Comparison of ENCODE assay signal across 7 cellular contexts in genomic region chr19:16651421-16652188, GRCh38. TPM values are rescaled to one million over a fixed set of nuclear protein-coding genes. Genes with fewer than 3 reads are reported as not detected.
DNase-seq lines count a peak whose midpoint lies in the region; ATAC-seq, FAIRE-seq and TF ChIP-seq lines count a peak whose summit lies in the region.
"Not testable (repeated sequence)": the region's sequence is repeated elsewhere in the genome, so short reads cannot be mapped to it uniquely, and the experiment has no call there.

No MANE protein-coding gene starts in this region.

- CTCF ChIA-PET in A549 (lab: Yijun Ruan, JAX); HEK293 (lab: Yijun Ruan, JAX): not testable (repeated sequence)

- H3K36me3 Mint-ChIP-seq in activated T-cell treated with anti-CD3 and anti-CD28 coated beads, Interleukin-2, amount 50 U/mL, for 24 hours (ENCODE audit: low read depth) = peaks cover 99% of the 10 kb centered on the region
- H3K36me3 Mint-ChIP-seq in activated naive CD8-positive, alpha-beta T cell treated with anti-CD3 and anti-CD28 coated beads, Interleukin-2, amount 50 U/mL, for 24 hours (ENCODE audit: low read depth) = peaks cover 51% of the 10 kb centered on the region
- H3K36me3 Mint-ChIP-seq in endothelial cell (ENCODE audit: low read depth, unreplicated experiment) = peaks cover 34% of the 10 kb centered on the region
- peaks cover 18% of the 10 kb centered on the region for H3K36me3 Mint-ChIP-seq in natural killer cell

- not testable (repeated sequence) for TF ChIP-seq RAD21 in A549 (conservative IDR thresholded peaks at IDR 0.05 in 1 of 2, IDR thresholded peaks at IDR 0.05 in 1 of 2)

- H3K9me3 Mint-ChIP-seq in activated T-cell treated with anti-CD3 and anti-CD28 coated beads, Interleukin-2, amount 50 U/mL, for 24 hours; activated naive CD8-positive, alpha-beta T cell treated with anti-CD3 and anti-CD28 coated beads, Interleukin-2, amount 50 U/mL, for 24 hours; endothelial cell (ENCODE audit: unreplicated experiment); natural killer cell: not testable (repeated sequence)

- H3K27me3 ChIP-seq in gastrocnemius medialis = not testable (repeated sequence)

- in situ Hi-C loops in gastrocnemius medialis (cut with MboI; ENCODE audit: low sequenced_read_pairs in 4 of 4) = not testable (repeated sequence)

- intact Hi-C loops in natural killer cell (cut with micrococcal nuclease); gastrocnemius medialis (cut with DNase I; ENCODE audit: low total_unique reads): not testable (repeated sequence)

- not testable (repeated sequence) for DNase-seq in A549 (ENCODE audit: low read depth in 1 of 2, low spot score in 1 of 2); activated T-cell treated with anti-CD3 and anti-CD28 coated beads, Interleukin-2, amount 50 U/mL, for 24 hours; activated naive CD8-positive, alpha-beta T cell treated with anti-CD3 and anti-CD28 coated beads, Interleukin-2, amount 50 U/mL, for 24 hours; endothelial cell (ENCODE audit: low spot score); natural killer cell; gastrocnemius medialis

- not testable (repeated sequence) for H3K4me1 ChIP-seq in A549; HEK293 (ENCODE audit: control insufficient read depth, insufficient read depth, low read length)
- H3K4me1 ChIP-seq in gastrocnemius medialis = peaks cover 43 to 47% of the 10 kb centered on the region in 2 donors

- not testable (repeated sequence) for TF ChIP-seq CTCF in A549 (IDR thresholded peaks at IDR 0.05); HEK293 (tag by site-specific recombination; IDR thresholded peaks at IDR 0.05); endothelial cell (IDR thresholded peaks at IDR 0.05; ENCODE audit: unreplicated experiment); natural killer cell (IDR thresholded peaks at IDR 0.05); gastrocnemius medialis (IDR thresholded peaks at IDR 0.05 in 4 of 5, conservative IDR thresholded peaks at IDR 0.05 in 1 of 5)

- H3K27me3 Mint-ChIP-seq in activated T-cell treated with anti-CD3 and anti-CD28 coated beads, Interleukin-2, amount 50 U/mL, for 24 hours; activated naive CD8-positive, alpha-beta T cell treated with anti-CD3 and anti-CD28 coated beads, Interleukin-2, amount 50 U/mL, for 24 hours; endothelial cell (ENCODE audit: unreplicated experiment); natural killer cell (ENCODE audit: low read depth in 2 of 2): not testable (repeated sequence)

- H3K27ac Mint-ChIP-seq in activated T-cell treated with anti-CD3 and anti-CD28 coated beads, Interleukin-2, amount 50 U/mL, for 24 hours = peak overlapping the region; percentile 52
- H3K27ac Mint-ChIP-seq in activated naive CD8-positive, alpha-beta T cell treated with anti-CD3 and anti-CD28 coated beads, Interleukin-2, amount 50 U/mL, for 24 hours = peak overlapping the region; percentile 12
- H3K27ac Mint-ChIP-seq in endothelial cell (ENCODE audit: unreplicated experiment) = not testable (repeated sequence)
- peak overlapping the region; percentile 24 to 34 for H3K27ac Mint-ChIP-seq in natural killer cell

- peaks cover 21 to 80% of the 10 kb centered on the region in 2 experiments for H3K36me3 ChIP-seq in HEK293 (ENCODE audit: control insufficient read depth in 2 of 2, insufficient read depth in 1 of 2, low read length in 2 of 2)
- H3K36me3 ChIP-seq in gastrocnemius medialis = peaks cover 0 to 66% of the 10 kb centered on the region in 2 donors

- FAIRE-seq in A549 (lab: Jason Lieb, UNC) = not testable (repeated sequence)

- TF ChIP-seq POLR2A in A549 (IDR thresholded peaks at IDR 0.05; ENCODE audit: low read length); gastrocnemius medialis (IDR thresholded peaks at IDR 0.05): not testable (repeated sequence)

- H3K9me3 ChIP-seq in A549; HEK293 (ENCODE audit: control insufficient read depth, insufficient read depth, low read depth, low read length); gastrocnemius medialis: not testable (repeated sequence)

- TF ChIP-seq EP300 in A549 (IDR thresholded peaks at IDR 0.05) = not testable (repeated sequence)

- peaks cover 26% of the 10 kb centered on the region for H3K4me1 Mint-ChIP-seq in activated T-cell treated with anti-CD3 and anti-CD28 coated beads, Interleukin-2, amount 50 U/mL, for 24 hours (ENCODE audit: low read depth)
- not testable (repeated sequence) for H3K4me1 Mint-ChIP-seq in activated naive CD8-positive, alpha-beta T cell treated with anti-CD3 and anti-CD28 coated beads, Interleukin-2, amount 50 U/mL, for 24 hours; endothelial cell (ENCODE audit: unreplicated experiment)
- H3K4me1 Mint-ChIP-seq in natural killer cell = peaks cover 10 to 30% of the 10 kb centered on the region in 2 donors

- not testable (repeated sequence) for H3K4me3 Mint-ChIP-seq in activated T-cell treated with anti-CD3 and anti-CD28 coated beads, Interleukin-2, amount 50 U/mL, for 24 hours; activated naive CD8-positive, alpha-beta T cell treated with anti-CD3 and anti-CD28 coated beads, Interleukin-2, amount 50 U/mL, for 24 hours; natural killer cell
- peak overlapping the region; percentile 70 for H3K4me3 Mint-ChIP-seq in endothelial cell (ENCODE audit: unreplicated experiment)

- POLR2A ChIA-PET in A549 (lab: Yijun Ruan, JAX) = not testable (repeated sequence)
- POLR2A ChIA-PET in HEK293 (lab: Yijun Ruan, JAX) = interaction anchor here (0.7 kb wide), 1 partner anchor 43 kb away, joined by 3 read pairs; no protein-coding TSS in a partner anchor

- WGBS in A549 (ENCODE audit: missing lambda C conversion rate) = 94% methylated on average over 8 of the region's 8 CpGs

- H3K4me2 ChIP-seq in A549 = not testable (repeated sequence)

- ATAC-seq in A549; activated naive CD8-positive, alpha-beta T cell treated with anti-CD3 and anti-CD28 coated beads, Interleukin-2, amount 50 U/mL, for 24 hours; natural killer cell; gastrocnemius medialis: not testable (repeated sequence)

- H3K4me3 ChIP-seq in A549; HEK293 (ENCODE audit: low read depth, low read length); gastrocnemius medialis: not testable (repeated sequence)

- H3K27ac ChIP-seq in A549; HEK293 (ENCODE audit: extremely low read depth, low read depth, low read length): not testable (repeated sequence)
- H3K27ac ChIP-seq in gastrocnemius medialis = peak overlapping the region; percentile 89 to 90 (median 90)

TF ChIP-seq in A549, 52 proteins besides CTCF, POLR2A, EP300 and RAD21:
- TF ChIP-seq HDAC2 (IDR thresholded peaks at IDR 0.05) (peak; percentile 43; the same call in 1 of the 2 replicates), KDM1A (IDR thresholded peaks at IDR 0.05; ENCODE audit: low read depth) (peak; percentile 25; the same call in 1 of the 2 replicates)

TF ChIP-seq in HEK293, 187 proteins besides CTCF, POLR2A, EP300 and RAD21:
- peak; percentile 99 for TF ChIP-seq ZNF623 (tag by site-specific recombination; IDR thresholded peaks at IDR 0.05)

RNA-seq across cellular contexts. Expression of gene SMIM7, which starts 8.3 kb away (rescaled TPM):
- polyA plus RNA-seq in A549 (2011; rRNA removed) (98.8 and 103 TPM in 2 replicates), A549 (2017; fragmentation: RNase III; extraction: RNeasy Plus Mini Kit Qiagen cat#74134 plus additional on column Dnase treatment) (74.6 to 74.8 TPM (median 74.7 TPM) in 3 replicates)
- 52.4 and 54.4 TPM in 2 replicates for polyA plus RNA-seq in A549 (2012; cell fraction: cytosol; rRNA removed)
- 15.9 and 30.1 TPM in 2 replicates for polyA plus RNA-seq in A549 (2012; cell fraction: nucleus; rRNA removed)
- polyA minus RNA-seq in A549 (2011; rRNA and poly(A)+ RNA removed) = 39.4 and 51.8 TPM in 2 replicates
- total RNA-seq in endothelial cell (ENCODE audit: unreplicated experiment) (53.2 TPM), natural killer cell (10 to 100 TPM; 63.2 to 88.4 (median 76.0) TPM), gastrocnemius medialis (10 to 100 TPM; 36.4 to 60.5 (median 49.8) TPM)

RNA-seq across cellular contexts. Expression of gene TMEM38A, which starts 9.3 kb away (rescaled TPM):
- polyA plus RNA-seq in A549 (2011; rRNA removed) (1.2 and 1.8 TPM in 2 replicates), A549 (2017; fragmentation: RNase III; extraction: RNeasy Plus Mini Kit Qiagen cat#74134 plus additional on column Dnase treatment) (1.1 to 2.1 TPM (median 1.5 TPM) in 3 replicates)
- 0.90 and 1.1 TPM in 2 replicates for polyA plus RNA-seq in A549 (2012; cell fraction: cytosol; rRNA removed)
- polyA plus RNA-seq in A549 (2012; cell fraction: nucleus; rRNA removed) = 0.69 and 0.74 TPM in 2 replicates
- polyA minus RNA-seq in A549 (2011; rRNA and poly(A)+ RNA removed) = 0.78 and 2.6 TPM in 2 replicates
- total RNA-seq in endothelial cell (ENCODE audit: unreplicated experiment) (0.36 TPM), natural killer cell (1 to 10 TPM in 1 of 3 donors, under 1 TPM in 2; 0.29 to 2.2 (median 0.89) TPM), gastrocnemius medialis (100 to 1,000 TPM; 101 to 256 (median 182) TPM)

RNA-seq across cellular contexts. Expression of gene MED26, which starts 23.6 kb away (rescaled TPM):
- polyA plus RNA-seq in A549 (2011; rRNA removed) = 2.2 and 2.4 TPM in 2 replicates
- polyA plus RNA-seq in A549 (2012; cell fraction: cytosol; rRNA removed) = 2.3 and 3.7 TPM in 2 replicates
- polyA plus RNA-seq in A549 (2012; cell fraction: nucleus; rRNA removed) = 4.8 and 6.5 TPM in 2 replicates
- 3.6 to 4.0 TPM (median 3.8 TPM) in 3 replicates for polyA plus RNA-seq in A549 (2017; fragmentation: RNase III; extraction: RNeasy Plus Mini Kit Qiagen cat#74134 plus additional on column Dnase treatment)
- polyA minus RNA-seq in A549 (2011; rRNA and poly(A)+ RNA removed) = 6.2 and 10.9 TPM in 2 replicates
- 13.3 TPM for total RNA-seq in endothelial cell (ENCODE audit: unreplicated experiment)
- 10 to 100 TPM; 34.7 to 47.5 (median 47.3) TPM for total RNA-seq in natural killer cell
- total RNA-seq in gastrocnemius medialis = 10 to 100 TPM in 2 of 4 donors, 1 to 10 TPM in 2; 5.7 to 15.7 (median 9.4) TPM

Comparison
In these comparisons a context has a peak if more than half of its experiments do, and no peak if none do; other contexts are left out.
1. RNA of gene TMEM38A, which starts 9.3 kb away (total RNA-seq): 101 to 256 TPM in gastrocnemius medialis; 0.29 to 2.2 TPM in natural killer cell and 0.36 TPM in endothelial cell (single experiment); every median in the first group is over 10 times any median in the second.